Comparison of ENCODE assay signal across 12 cellular contexts in the genomic region with DNA sequence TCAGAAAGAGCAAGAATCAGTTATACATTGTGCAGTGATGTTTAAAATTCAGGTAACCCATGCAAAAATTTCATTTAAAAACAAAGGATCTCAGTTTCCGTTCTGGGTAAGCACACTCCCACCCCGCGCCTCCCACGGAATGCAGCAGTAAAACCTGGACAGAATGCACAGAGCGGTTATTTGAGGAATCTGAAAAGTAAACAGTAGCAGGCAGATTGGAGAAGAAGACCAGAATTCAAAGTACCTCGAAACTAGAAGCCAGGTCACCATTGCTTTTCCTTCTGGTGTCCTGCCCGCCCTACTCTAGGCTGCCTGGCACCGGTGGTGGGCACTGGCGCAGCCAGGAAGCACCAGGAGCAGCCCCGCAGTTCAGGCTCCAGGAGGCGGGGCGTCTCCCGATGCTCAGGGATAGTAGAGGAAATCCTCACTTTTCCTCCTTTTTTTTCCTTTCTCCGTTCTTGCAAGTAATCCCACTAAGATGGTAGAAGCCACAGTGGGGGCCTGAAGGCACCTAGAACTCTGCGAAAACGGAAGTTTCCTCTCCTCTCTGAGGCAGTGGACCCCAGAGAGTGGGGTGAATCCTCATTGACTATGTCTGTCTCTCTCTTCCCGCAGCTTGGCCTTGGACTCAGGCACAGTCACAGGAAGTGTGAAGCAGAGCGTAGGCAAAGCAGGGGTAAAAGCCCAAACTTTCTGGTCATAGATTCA. TPM values are rescaled to one million over a fixed set of nuclear protein-coding genes. Genes with fewer than 3 reads are reported as not detected.
DNase-seq lines count a peak whose midpoint lies in the region; ATAC-seq and TF ChIP-seq lines count a peak whose summit lies in the region.
"Had no signal": no experiment of that assay in that cellular context is flagged by ENCODE, and none has a peak within 500 bp of the region (broad histone marks: within the 10 kb centered on the region; RNA-seq: fewer than 3 reads in every experiment).

No MANE protein-coding gene starts in this region.

- H3K27me3 ChIP-seq in esophagus (ENCODE audit: control insufficient read depth in 1 of 2, insufficient read depth in 2 of 2, low read length in 2 of 2), result no peaks in the 10 kb centered on the region
- H3K27me3 ChIP-seq in vagina, result no peaks in the 10 kb centered on the region
- H3K27me3 ChIP-seq: neutrophil had no signal

- H3K27ac Mint-ChIP-seq in nephron, result peak overlapping the region; percentile 95 to 99 (median 97)
- H3K27ac Mint-ChIP-seq: dendritic cell treated with granulocyte-macrophage colony-stimulating factor and Interleukin-4, amounts not matched to agents 40 ng/mL and 50 ng/mL, for 4 days had no signal

- DNase-seq in left cardiac atrium, result no peak
- no peak for DNase-seq in cardiac septum (ENCODE audit: low spot score)
- DNase-seq in vagina (ENCODE audit: extremely low spot score in 2 of 2), result no peak
- no peak for DNase-seq in ureter (ENCODE audit: low spot score)
- DNase-seq: activated CD4-positive, alpha-beta T cell treated with anti-CD3 and anti-CD28 coated beads, Interleukin-2, amount 50 U/mL, for 1 hour had no signal

- no peak for TF ChIP-seq CTCF in nephron (IDR thresholded peaks at IDR 0.05; ENCODE audit: unreplicated experiment in 3 of 3)
- no peak for TF ChIP-seq CTCF in vagina (IDR thresholded peaks at IDR 0.05)

- H3K4me3 ChIP-seq in esophagus (ENCODE audit: low read depth in 1 of 2, low read length in 2 of 2), result peak overlapping the region; percentile 4 to 36
- H3K4me3 ChIP-seq in vagina, result peak overlapping the region; percentile 29 to 39

- ATAC-seq in left cardiac atrium, result peak; percentile 12 to 52
- no peak for ATAC-seq in GM18870 (IDR thresholded peaks at IDR 0.05; ENCODE audit: unreplicated experiment)
- no peak for ATAC-seq in GM21528 (IDR thresholded peaks at IDR 0.05; ENCODE audit: low FRiP score, unreplicated experiment)
- ATAC-seq: HCT116 had no signal

- H3K4me3 Mint-ChIP-seq in nephron, result peak overlapping the region; percentile 54 to 71 (median 60)
- H3K4me3 Mint-ChIP-seq: dendritic cell treated with granulocyte-macrophage colony-stimulating factor and Interleukin-4, amounts not matched to agents 40 ng/mL and 50 ng/mL, for 4 days had no signal

- no peaks in the 10 kb centered on the region for H3K9me3 Mint-ChIP-seq in nephron
- H3K9me3 Mint-ChIP-seq: dendritic cell treated with granulocyte-macrophage colony-stimulating factor and Interleukin-4, amounts not matched to agents 40 ng/mL and 50 ng/mL, for 4 days had no signal

- peaks cover 12% of the 10 kb centered on the region for H3K27me3 Mint-ChIP-seq in nephron (ENCODE audit: low read depth)
- H3K27me3 Mint-ChIP-seq: dendritic cell treated with granulocyte-macrophage colony-stimulating factor and Interleukin-4, amounts not matched to agents 40 ng/mL and 50 ng/mL, for 4 days had no signal

- intact Hi-C loops in left cardiac atrium (cut with DNase I) (no loop called here), cardiac septum (cut with DNase I) (no loop called here), vagina (cut with DNase I) (loop anchor here (5.0 kb wide), 1 partner anchor 1418 kb away; no protein-coding TSS in a partner anchor)

- H3K4me1 Mint-ChIP-seq in nephron, result peaks cover 88% of the 10 kb centered on the region

- no peak for TF ChIP-seq POLR2A in vagina (IDR thresholded peaks at IDR 0.05)

- no peaks in the 10 kb centered on the region for H3K36me3 Mint-ChIP-seq in nephron (ENCODE audit: low read depth)

- no peaks in the 10 kb centered on the region for H3K36me3 ChIP-seq in esophagus (ENCODE audit: control insufficient read depth in 2 of 2, insufficient read depth in 2 of 2, low read length in 1 of 2)
- H3K36me3 ChIP-seq in vagina, result no peaks in the 10 kb centered on the region
- H3K36me3 ChIP-seq: neutrophil had no signal

- H3K9me3 ChIP-seq in esophagus (ENCODE audit: control insufficient read depth in 2 of 2, insufficient read depth in 1 of 2, low read depth in 1 of 2, low read length in 1 of 2) (no peaks in the 10 kb centered on the region), vagina (no peaks in the 10 kb centered on the region)
- H3K9me3 ChIP-seq: neutrophil had no signal

- 38 to 42% methylated on average over 18 of the region's 18 CpGs for WGBS in esophagus, 2 donors

- H3K4me1 ChIP-seq in esophagus (ENCODE audit: control insufficient read depth in 2 of 2, insufficient read depth in 2 of 2, low read length in 1 of 2) (peaks cover 0 to 7% of the 10 kb centered on the region in 2 donors), vagina (peaks cover 53% of the 10 kb centered on the region)

- H3K27ac ChIP-seq in esophagus (ENCODE audit: low read depth in 2 of 2, low read length in 1 of 2) (peak overlapping the region in 1 of 2 donors; percentile 24), vagina (peak overlapping the region; percentile 69)
- H3K27ac ChIP-seq: neutrophil had no signal

RNA-seq across cellular contexts. Expression of a gene that starts 28.3 kb away (rescaled TPM):
- 1 to 10 TPM; 1.7 to 2.1 TPM for total RNA-seq in left cardiac atrium
- 2.0 TPM for total RNA-seq in cardiac septum
- polyA plus RNA-seq in esophagus, result under 1 TPM; 0.14 to 0.34 TPM
- 6.6 TPM for total RNA-seq in vagina
- total RNA-seq in ureter, result 8.1 TPM

Comparison
In these comparisons a context has a peak if more than half of its experiments do, and no peak if none do; other contexts are left out.
1. ATAC-seq: peak in left cardiac atrium (2 of 2); none in GM18870 (single experiment) and GM21528 (single experiment).